Comparison of ENCODE assay signal across 11 cellular contexts in the genomic region with DNA sequence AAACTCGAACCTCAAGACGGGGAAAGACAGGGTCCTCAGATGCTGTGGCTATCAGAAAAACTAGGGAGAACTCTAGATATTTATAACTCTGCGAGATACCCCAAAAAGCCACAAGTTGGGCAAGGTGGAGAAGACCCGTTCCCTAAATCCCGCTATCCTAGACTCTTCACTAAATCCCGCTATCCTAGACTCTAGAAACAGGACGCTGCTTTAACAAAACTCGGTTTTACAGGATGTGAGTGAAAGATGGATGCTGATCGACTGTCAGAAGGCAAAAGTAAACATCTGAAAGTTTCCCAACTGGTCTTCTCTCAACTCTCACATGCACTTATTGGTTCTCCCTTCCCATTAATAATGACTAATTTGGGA. TPM values are rescaled to one million over a fixed set of nuclear protein-coding genes. Genes with fewer than 3 reads are reported as not detected.
DNase-seq lines count a peak whose midpoint lies in the region; ATAC-seq and TF ChIP-seq lines count a peak whose summit lies in the region.
"Had no signal": no experiment of that assay in that cellular context is flagged by ENCODE, and none has a peak within 500 bp of the region (broad histone marks: within the 10 kb centered on the region; RNA-seq: fewer than 3 reads in every experiment).

No MANE protein-coding gene starts in this region.

- TF ChIP-seq CTCF in heart left ventricle (IDR thresholded peaks at IDR 0.05) (no peak), SU-DHL-6 (IDR thresholded peaks at IDR 0.05; ENCODE audit: insufficient read depth, low read length, poor library complexity, severe bottlenecking) (no peak), hepatocyte (IDR thresholded peaks at IDR 0.05; ENCODE audit: poor library complexity) (no peak), stomach (IDR thresholded peaks at IDR 0.05) (no peak), left lung (IDR thresholded peaks at IDR 0.05) (no peak)

- H3K27me3 ChIP-seq in heart left ventricle = peaks cover 0 to 36% (median 0%) of the 10 kb centered on the region in 9 donors
- no peaks in the 10 kb centered on the region for H3K27me3 ChIP-seq in SU-DHL-6 (ENCODE audit: low read length)
- no peaks in the 10 kb centered on the region for H3K27me3 ChIP-seq in hepatocyte
- H3K27me3 ChIP-seq in stomach = peaks cover 0 to 4% (median 0%) of the 10 kb centered on the region in 3 donors
- peaks cover 7 to 22% of the 10 kb centered on the region in 2 donors for H3K27me3 ChIP-seq in left lung
- H3K27me3 ChIP-seq: ascending aorta had no signal

- H3K9me3 ChIP-seq in heart left ventricle = peaks cover 0 to 8% (median 0%) of the 10 kb centered on the region in 12 donors
- H3K9me3 ChIP-seq in SU-DHL-6 (ENCODE audit: insufficient read depth, low read length) = no peaks in the 10 kb centered on the region
- H3K9me3 ChIP-seq in hepatocyte (ENCODE audit: low read depth) = no peaks in the 10 kb centered on the region
- H3K9me3 ChIP-seq in stomach = peaks cover 0 to 7% (median 0%) of the 10 kb centered on the region in 4 donors
- no peaks in the 10 kb centered on the region for H3K9me3 ChIP-seq in left lung
- H3K9me3 ChIP-seq: ascending aorta had no signal

- WGBS in heart left ventricle, 4 donors = 46 to 68% (median 56%) methylated on average over 9 of the region's 9 CpGs
- WGBS in hepatocyte (ENCODE audit: low lambda C conversion rate, missing lambda C conversion rate) = 65% methylated on average over 9 of the region's 9 CpGs
- WGBS in stomach, 5 donors = 59 to 67% (median 64%) methylated on average over 9 of the region's 9 CpGs

- H4K20me1 ChIP-seq in SU-DHL-6 (ENCODE audit: low read depth, low read length) = no peaks in the 10 kb centered on the region
- H4K20me1 ChIP-seq in hepatocyte (ENCODE audit: insufficient read depth, poor library complexity, severe bottlenecking) = no peaks in the 10 kb centered on the region

- no peaks in the 10 kb centered on the region for H3K79me2 ChIP-seq in SU-DHL-6 (ENCODE audit: insufficient read depth, low read length)
- no peaks in the 10 kb centered on the region for H3K79me2 ChIP-seq in hepatocyte

- no peaks in the 10 kb centered on the region for H3K36me3 ChIP-seq in heart left ventricle
- no peaks in the 10 kb centered on the region for H3K36me3 ChIP-seq in SU-DHL-6 (ENCODE audit: low read length)
- H3K36me3 ChIP-seq in hepatocyte (replicated peaks; ENCODE audit: insufficient read depth, low read depth) = no peaks in the 10 kb centered on the region
- no peaks in the 10 kb centered on the region for H3K36me3 ChIP-seq in stomach
- no peaks in the 10 kb centered on the region for H3K36me3 ChIP-seq in left lung
- H3K36me3 ChIP-seq: ascending aorta had no signal

- H3K4me3 ChIP-seq in heart left ventricle (peak overlapping the region in 9 of 12 donors; percentile 30 to 63 (median 49)), SU-DHL-6 (ENCODE audit: insufficient read depth, low read length, poor library complexity, severe bottlenecking) (no peak overlapping the region), hepatocyte (no peak overlapping the region), stomach (peak overlapping the region in 3 of 4 donors; percentile 39 to 54 (median 46)), left lung (no peak overlapping the region)

- no peaks in the 10 kb centered on the region; the same call in 1 of the 2 replicates for H3F3A ChIP-seq in SU-DHL-6 (ENCODE audit: insufficient read depth)

- no peak overlapping the region for H3K27ac ChIP-seq in heart left ventricle
- H3K27ac ChIP-seq in SU-DHL-6 (ENCODE audit: low read depth, low read length) = no peak overlapping the region
- H3K27ac ChIP-seq in hepatocyte = no peak overlapping the region
- no peak overlapping the region for H3K27ac ChIP-seq in stomach
- no peak overlapping the region for H3K27ac ChIP-seq in left lung
- H3K27ac ChIP-seq: ascending aorta had no signal

- TF ChIP-seq POLR2A in heart left ventricle (IDR thresholded peaks at IDR 0.05) (no peak), stomach (IDR thresholded peaks at IDR 0.05) (no peak)

- ATAC-seq in heart left ventricle = no peak
- no peak for ATAC-seq in Right ventricle myocardium inferior
- ATAC-seq in GM21528 (IDR thresholded peaks at IDR 0.05; ENCODE audit: low FRiP score, unreplicated experiment) = no peak
- ATAC-seq in left lung = no peak
- no peak for ATAC-seq in HG03159 (IDR thresholded peaks at IDR 0.05; ENCODE audit: unreplicated experiment)

- intact Hi-C loops in heart left ventricle (cut with DNase I) = no loop called here
- intact Hi-C loops in Right ventricle myocardium inferior (cut with DNase I) = no loop called here
- intact Hi-C loops in stomach (cut with DNase I; ENCODE audit: low total_unique reads) = no loop called here
- intact Hi-C loops in left lung (cut with DNase I) = no loop called here

- H3K4me1 ChIP-seq in heart left ventricle (no peaks in the 10 kb centered on the region), hepatocyte (ENCODE audit: insufficient read depth) (no peaks in the 10 kb centered on the region), stomach (peaks cover 0 to 5% (median 0%) of the 10 kb centered on the region in 4 donors), left lung (no peaks in the 10 kb centered on the region)
- H3K4me1 ChIP-seq: ascending aorta had no signal

- H3K9me2 ChIP-seq in SU-DHL-6 (replicated peaks; ENCODE audit: insufficient read depth, low read length) = no peaks in the 10 kb centered on the region
- H3K9me2 ChIP-seq in hepatocyte (replicated peaks; ENCODE audit: insufficient read depth) = no peaks in the 10 kb centered on the region

- no peak for TF ChIP-seq EP300 in stomach (IDR thresholded peaks at IDR 0.05)

- H3K4me2 ChIP-seq in SU-DHL-6 (ENCODE audit: low read depth, low read length, poor library complexity, severe bottlenecking) (peak overlapping the region; percentile 82), hepatocyte (peak overlapping the region; percentile 91)

- no peak overlapping the region for H2AFZ ChIP-seq in SU-DHL-6 (ENCODE audit: low read depth, low read length, severe bottlenecking)
- no peak overlapping the region for H2AFZ ChIP-seq in hepatocyte

- DNase-seq in heart left ventricle (no peak), Right ventricle myocardium inferior (ENCODE audit: missing footprints) (no peak), hepatocyte (ENCODE audit: low spot score) (no peak), stomach (no peak), left lung (no peak)

- H3K9ac ChIP-seq in SU-DHL-6 (ENCODE audit: low read length) = no peak overlapping the region

RNA-seq across cellular contexts. Expression of a gene that starts 0.3 kb away (rescaled TPM):
- total RNA-seq in heart left ventricle (not detected), Right ventricle myocardium inferior (not detected), hepatocyte (not detected in 2 replicates), stomach (1 to 10 TPM in 1 of 5 donors, not detected in 4; 1.3 TPM), left lung (1 to 10 TPM in 1 of 2 donors, not detected in 1; 1.2 TPM)
- polyA plus RNA-seq in heart left ventricle (not detected), hepatocyte (not detected in 2 replicates), stomach (not detected)
- total RNA-seq: ascending aorta, RPMI7951 had no signal
- polyA plus RNA-seq: esophagus had no signal

RNA-seq across cellular contexts. Expression of a gene that starts 0.4 kb away (rescaled TPM):
- 1 to 10 TPM in 3 of 9 donors, under 1 TPM in 6; 0.16 to 2.9 (median 0.63) TPM for total RNA-seq in heart left ventricle
- polyA plus RNA-seq in heart left ventricle = 1 to 10 TPM in 1 of 2 donors, under 1 TPM in 1; 0.91 to 1.3 TPM
- total RNA-seq in Right ventricle myocardium inferior = 0.51 TPM
- total RNA-seq in hepatocyte = 0.80 and 3.8 TPM in 2 replicates
- 1.7 and 1.9 TPM in 2 replicates for polyA plus RNA-seq in hepatocyte
- total RNA-seq in stomach = 1 to 10 TPM in 1 of 5 donors, under 1 TPM in 1, not detected in 3; 0.87 to 1.7 TPM
- 1 to 10 TPM in 1 of 3 donors, under 1 TPM in 2; 0.31 to 1.1 (median 0.46) TPM for polyA plus RNA-seq in stomach
- 1 to 10 TPM; 1.1 to 2.3 TPM for total RNA-seq in left lung
- total RNA-seq: ascending aorta, RPMI7951 had no signal

Comparison
In these comparisons a context has a peak if more than half of its experiments do, and no peak if none do; other contexts are left out.
1. H3K4me3 ChIP-seq: peak in heart left ventricle (9 of 12) and stomach (3 of 4); none in SU-DHL-6 (single experiment), hepatocyte (single experiment) and left lung (0 of 2).